In the genomic region with DNA sequence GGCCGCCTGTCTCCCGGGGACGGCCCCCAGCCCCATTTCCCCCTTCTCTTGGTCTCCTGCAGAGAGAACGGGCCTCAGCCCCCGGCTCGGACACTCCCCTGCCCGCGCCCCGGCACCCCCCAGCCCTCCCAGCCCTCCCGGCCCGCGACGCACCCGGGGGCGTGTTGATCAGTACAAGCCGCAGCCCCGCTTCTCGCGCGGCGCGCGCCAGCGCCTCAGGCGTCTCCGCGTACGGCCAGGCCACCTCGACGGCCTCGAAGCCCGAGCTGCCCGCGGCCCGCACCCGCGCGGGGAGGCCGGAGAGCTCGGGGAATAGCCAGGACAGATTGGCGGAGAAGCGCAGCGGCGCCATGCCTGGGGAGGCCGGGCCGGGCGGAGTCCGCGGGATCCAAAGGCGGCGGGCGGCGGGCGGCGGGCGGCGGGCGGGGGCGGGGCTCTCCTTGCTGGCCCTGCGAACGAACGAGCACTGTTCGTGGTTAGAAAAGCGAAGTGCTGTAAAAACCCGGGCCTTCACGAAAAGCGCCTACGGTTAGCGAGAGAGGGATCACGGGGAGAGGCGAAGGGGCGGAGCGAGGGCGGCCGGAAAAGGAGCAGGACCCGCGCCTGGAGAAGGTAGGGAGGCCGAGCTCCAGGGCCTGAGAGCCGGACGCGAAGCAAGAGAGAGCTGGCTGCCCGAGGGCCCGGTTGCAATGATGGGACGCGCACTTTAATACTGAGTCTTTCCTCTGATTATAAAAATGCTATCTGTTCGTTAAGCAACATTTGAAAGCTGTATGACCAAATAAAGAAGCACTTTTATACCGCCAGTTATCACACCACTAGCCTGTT, we compare ENCODE assay signal across 1 cellular context.
TF ChIP-seq lines count a peak whose summit lies in the region.

A gene with protein sequence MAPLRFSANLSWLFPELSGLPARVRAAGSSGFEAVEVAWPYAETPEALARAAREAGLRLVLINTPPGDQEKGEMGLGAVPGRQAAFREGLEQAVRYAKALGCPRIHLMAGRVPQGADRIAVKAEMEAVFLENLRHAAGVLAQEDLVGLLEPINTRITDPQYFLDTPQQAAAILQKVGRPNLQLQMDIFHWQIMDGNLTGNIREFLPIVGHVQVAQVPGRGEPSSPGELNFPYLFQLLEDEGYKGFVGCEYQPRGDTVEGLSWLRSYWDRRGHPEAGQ (minus strand): TSS at position 490 of the 828 bp plus-strand sequence. CDS start 138 bp downstream, at position 352.

TF ChIP-seq in GM12878, 131 proteins besides CTCF, POLR2A, EP300 and RAD21 (continued from another document and continues in another):
- TF ChIP-seq, protein P1, sequence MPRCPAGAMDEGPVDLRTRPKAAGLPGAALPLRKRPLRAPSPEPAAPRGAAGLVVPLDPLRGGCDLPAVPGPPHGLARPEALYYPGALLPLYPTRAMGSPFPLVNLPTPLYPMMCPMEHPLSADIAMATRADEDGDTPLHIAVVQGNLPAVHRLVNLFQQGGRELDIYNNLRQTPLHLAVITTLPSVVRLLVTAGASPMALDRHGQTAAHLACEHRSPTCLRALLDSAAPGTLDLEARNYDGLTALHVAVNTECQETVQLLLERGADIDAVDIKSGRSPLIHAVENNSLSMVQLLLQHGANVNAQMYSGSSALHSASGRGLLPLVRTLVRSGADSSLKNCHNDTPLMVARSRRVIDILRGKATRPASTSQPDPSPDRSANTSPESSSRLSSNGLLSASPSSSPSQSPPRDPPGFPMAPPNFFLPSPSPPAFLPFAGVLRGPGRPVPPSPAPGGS (IDR thresholded peaks at IDR 0.05; ENCODE audit: borderline replicate concordance, insufficient read depth, low read depth, low read length, poor library complexity, severe bottlenecking) = peak; percentile 17
- TF ChIP-seq SIN3A (IDR thresholded peaks at IDR 0.05; ENCODE audit: low read depth, low read length) (no peak), FOS (IDR thresholded peaks at IDR 0.05; ENCODE audit: borderline replicate concordance, extremely low read depth, insufficient read length) (no peak), YY1 (IDR thresholded peaks at IDR 0.05; ENCODE audit: low read depth, low read length) (0 out of 2 replicates have a peak, but pooled peaks have one; percentile 13), TARDBP (IDR thresholded peaks at IDR 0.05; ENCODE audit: borderline replicate concordance) (no peak), SUPT20H (IDR thresholded peaks at IDR 0.05; ENCODE audit: borderline replicate concordance, control insufficient read depth, low read depth, low read length) (no peak), NBN (IDR thresholded peaks at IDR 0.05) (no peak), PAX5 (IDR thresholded peaks at IDR 0.05; ENCODE audit: borderline replicate concordance, low read depth, low read length) (no peak), HDAC6 (IDR thresholded peaks at IDR 0.05; ENCODE audit: unreplicated experiment) (peak; percentile 21), DPF2 (IDR thresholded peaks at IDR 0.05) (0 out of 2 replicates have a peak, but pooled peaks have one; percentile 11), CREM (IDR thresholded peaks at IDR 0.05; ENCODE audit: low read depth) (no peak), GABPA (IDR thresholded peaks at IDR 0.05; ENCODE audit: low read depth) (no peak), JUNB (IDR thresholded peaks at IDR 0.05) (no peak), ZNF384 (IDR thresholded peaks at IDR 0.05; ENCODE audit: borderline replicate concordance, low read depth, low read length) (no peak), NR2C1 (IDR thresholded peaks at IDR 0.05) (no peak), CBX5 (IDR thresholded peaks at IDR 0.05; ENCODE audit: low read depth) (no peak), PML (IDR thresholded peaks at IDR 0.05; ENCODE audit: low read length) (0 out of 2 replicates have a peak, but pooled peaks have one; percentile 24), ASH2L (IDR thresholded peaks at IDR 0.05; ENCODE audit: borderline replicate concordance, low read depth) (no peak), SIX5 (IDR thresholded peaks at IDR 0.05; ENCODE audit: low read depth, low read length, severe bottlenecking) (no peak), SPI1 (IDR thresholded peaks at IDR 0.05; ENCODE audit: borderline replicate concordance, insufficient read depth, low read depth, low read length) (no peak), KLF5 (IDR thresholded peaks at IDR 0.05; ENCODE audit: partially characterized antibody) (no peak), CHD1 (IDR thresholded peaks at IDR 0.05; ENCODE audit: low read depth, low read length) (no peak), IKZF1 (conservative IDR thresholded peaks at IDR 0.05) (peak; percentile 34; the same call in 1 of the 2 replicates), WRNIP1 (IDR thresholded peaks at IDR 0.05; ENCODE audit: borderline replicate concordance, low read depth, low read length) (no peak), RAD51 (IDR thresholded peaks at IDR 0.05) (no peak), MYC (IDR thresholded peaks at IDR 0.05; ENCODE audit: insufficient read depth, insufficient read length, insufficient replicate concordance, low read length, severe bottlenecking) (no peak), ZNF622 (IDR thresholded peaks at IDR 0.05) (no peak), KAT2A (conservative IDR thresholded peaks at IDR 0.05; ENCODE audit: control insufficient read depth, low read depth, low read length) (no peak), BHLHE40 (IDR thresholded peaks at IDR 0.05; ENCODE audit: borderline replicate concordance in 1 of 2, low read depth in 2 of 2, low read length in 1 of 2) (0 out of 4 replicates have a peak, but pooled peaks of 1 of the 2 experiments have one; percentile 6), ZSCAN29 (IDR thresholded peaks at IDR 0.05) (peak; percentile 88), MXI1 (IDR thresholded peaks at IDR 0.05; ENCODE audit: low read depth, low read length) (0 out of 2 replicates have a peak, but pooled peaks have one; percentile 1), POLR2AphosphoS2 (IDR thresholded peaks at IDR 0.05; ENCODE audit: low read depth, low read length) (peak; percentile 68; the same call in 1 of the 2 replicates)
- TF ChIP-seq, protein P2, sequence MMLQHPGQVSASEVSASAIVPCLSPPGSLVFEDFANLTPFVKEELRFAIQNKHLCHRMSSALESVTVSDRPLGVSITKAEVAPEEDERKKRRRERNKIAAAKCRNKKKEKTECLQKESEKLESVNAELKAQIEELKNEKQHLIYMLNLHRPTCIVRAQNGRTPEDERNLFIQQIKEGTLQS (IDR thresholded peaks at IDR 0.05; ENCODE audit: borderline replicate concordance, extremely low read depth, low read depth, low read length) = no peak
- TF ChIP-seq, protein P3, sequence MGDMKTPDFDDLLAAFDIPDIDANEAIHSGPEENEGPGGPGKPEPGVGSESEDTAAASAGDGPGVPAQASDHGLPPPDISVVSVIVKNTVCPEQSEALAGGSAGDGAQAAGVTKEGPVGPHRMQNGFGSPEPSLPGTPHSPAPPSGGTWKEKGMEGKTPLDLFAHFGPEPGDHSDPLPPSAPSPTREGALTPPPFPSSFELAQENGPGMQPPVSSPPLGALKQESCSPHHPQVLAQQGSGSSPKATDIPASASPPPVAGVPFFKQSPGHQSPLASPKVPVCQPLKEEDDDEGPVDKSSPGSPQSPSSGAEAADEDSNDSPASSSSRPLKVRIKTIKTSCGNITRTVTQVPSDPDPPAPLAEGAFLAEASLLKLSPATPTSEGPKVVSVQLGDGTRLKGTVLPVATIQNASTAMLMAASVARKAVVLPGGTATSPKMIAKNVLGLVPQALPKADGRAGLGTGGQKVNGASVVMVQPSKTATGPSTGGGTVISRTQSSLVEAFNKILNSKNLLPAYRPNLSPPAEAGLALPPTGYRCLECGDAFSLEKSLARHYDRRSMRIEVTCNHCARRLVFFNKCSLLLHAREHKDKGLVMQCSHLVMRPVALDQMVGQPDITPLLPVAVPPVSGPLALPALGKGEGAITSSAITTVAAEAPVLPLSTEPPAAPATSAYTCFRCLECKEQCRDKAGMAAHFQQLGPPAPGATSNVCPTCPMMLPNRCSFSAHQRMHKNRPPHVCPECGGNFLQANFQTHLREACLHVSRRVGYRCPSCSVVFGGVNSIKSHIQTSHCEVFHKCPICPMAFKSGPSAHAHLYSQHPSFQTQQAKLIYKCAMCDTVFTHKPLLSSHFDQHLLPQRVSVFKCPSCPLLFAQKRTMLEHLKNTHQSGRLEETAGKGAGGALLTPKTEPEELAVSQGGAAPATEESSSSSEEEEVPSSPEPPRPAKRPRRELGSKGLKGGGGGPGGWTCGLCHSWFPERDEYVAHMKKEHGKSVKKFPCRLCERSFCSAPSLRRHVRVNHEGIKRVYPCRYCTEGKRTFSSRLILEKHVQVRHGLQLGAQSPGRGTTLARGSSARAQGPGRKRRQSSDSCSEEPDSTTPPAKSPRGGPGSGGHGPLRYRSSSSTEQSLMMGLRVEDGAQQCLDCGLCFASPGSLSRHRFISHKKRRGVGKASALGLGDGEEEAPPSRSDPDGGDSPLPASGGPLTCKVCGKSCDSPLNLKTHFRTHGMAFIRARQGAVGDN (IDR thresholded peaks at IDR 0.05) = 0 out of 2 replicates have a peak, but pooled peaks have one; percentile 39
- TF ChIP-seq, protein P4, sequence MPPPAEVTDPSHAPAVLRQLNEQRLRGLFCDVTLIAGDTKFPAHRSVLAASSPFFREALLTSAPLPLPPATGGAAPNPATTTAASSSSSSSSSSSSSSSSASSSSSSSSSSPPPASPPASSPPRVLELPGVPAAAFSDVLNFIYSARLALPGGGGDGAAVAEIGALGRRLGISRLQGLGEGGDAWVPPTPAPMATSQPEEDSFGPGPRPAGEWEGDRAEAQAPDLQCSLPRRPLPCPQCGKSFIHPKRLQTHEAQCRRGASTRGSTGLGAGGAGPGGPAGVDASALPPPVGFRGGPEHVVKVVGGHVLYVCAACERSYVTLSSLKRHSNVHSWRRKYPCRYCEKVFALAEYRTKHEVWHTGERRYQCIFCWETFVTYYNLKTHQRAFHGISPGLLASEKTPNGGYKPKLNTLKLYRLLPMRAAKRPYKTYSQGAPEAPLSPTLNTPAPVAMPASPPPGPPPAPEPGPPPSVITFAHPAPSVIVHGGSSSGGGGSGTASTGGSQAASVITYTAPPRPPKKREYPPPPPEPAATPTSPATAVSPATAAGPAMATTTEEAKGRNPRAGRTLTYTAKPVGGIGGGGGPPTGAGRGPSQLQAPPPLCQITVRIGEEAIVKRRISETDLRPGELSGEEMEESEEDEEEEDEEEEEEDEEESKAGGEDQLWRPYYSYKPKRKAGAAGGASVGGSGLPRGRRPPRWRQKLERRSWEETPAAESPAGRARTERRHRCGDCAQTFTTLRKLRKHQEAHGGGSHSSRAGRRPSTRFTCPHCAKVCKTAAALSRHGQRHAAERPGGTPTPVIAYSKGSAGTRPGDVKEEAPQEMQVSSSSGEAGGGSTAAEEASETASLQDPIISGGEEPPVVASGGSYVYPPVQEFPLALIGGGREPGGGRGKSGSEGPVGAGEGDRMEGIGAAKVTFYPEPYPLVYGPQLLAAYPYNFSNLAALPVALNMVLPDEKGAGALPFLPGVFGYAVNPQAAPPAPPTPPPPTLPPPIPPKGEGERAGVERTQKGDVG (CRISPR knock-in tag; IDR thresholded peaks at IDR 0.05) = no peak
- TF ChIP-seq, protein P5, sequence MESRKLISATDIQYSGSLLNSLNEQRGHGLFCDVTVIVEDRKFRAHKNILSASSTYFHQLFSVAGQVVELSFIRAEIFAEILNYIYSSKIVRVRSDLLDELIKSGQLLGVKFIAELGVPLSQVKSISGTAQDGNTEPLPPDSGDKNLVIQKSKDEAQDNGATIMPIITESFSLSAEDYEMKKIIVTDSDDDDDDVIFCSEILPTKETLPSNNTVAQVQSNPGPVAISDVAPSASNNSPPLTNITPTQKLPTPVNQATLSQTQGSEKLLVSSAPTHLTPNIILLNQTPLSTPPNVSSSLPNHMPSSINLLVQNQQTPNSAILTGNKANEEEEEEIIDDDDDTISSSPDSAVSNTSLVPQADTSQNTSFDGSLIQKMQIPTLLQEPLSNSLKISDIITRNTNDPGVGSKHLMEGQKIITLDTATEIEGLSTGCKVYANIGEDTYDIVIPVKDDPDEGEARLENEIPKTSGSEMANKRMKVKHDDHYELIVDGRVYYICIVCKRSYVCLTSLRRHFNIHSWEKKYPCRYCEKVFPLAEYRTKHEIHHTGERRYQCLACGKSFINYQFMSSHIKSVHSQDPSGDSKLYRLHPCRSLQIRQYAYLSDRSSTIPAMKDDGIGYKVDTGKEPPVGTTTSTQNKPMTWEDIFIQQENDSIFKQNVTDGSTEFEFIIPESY (IDR thresholded peaks at IDR 0.05) = no peak
- TF ChIP-seq, protein P6, sequence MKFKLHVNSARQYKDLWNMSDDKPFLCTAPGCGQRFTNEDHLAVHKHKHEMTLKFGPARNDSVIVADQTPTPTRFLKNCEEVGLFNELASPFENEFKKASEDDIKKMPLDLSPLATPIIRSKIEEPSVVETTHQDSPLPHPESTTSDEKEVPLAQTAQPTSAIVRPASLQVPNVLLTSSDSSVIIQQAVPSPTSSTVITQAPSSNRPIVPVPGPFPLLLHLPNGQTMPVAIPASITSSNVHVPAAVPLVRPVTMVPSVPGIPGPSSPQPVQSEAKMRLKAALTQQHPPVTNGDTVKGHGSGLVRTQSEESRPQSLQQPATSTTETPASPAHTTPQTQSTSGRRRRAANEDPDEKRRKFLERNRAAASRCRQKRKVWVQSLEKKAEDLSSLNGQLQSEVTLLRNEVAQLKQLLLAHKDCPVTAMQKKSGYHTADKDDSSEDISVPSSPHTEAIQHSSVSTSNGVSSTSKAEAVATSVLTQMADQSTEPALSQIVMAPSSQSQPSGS (IDR thresholded peaks at IDR 0.05; ENCODE audit: low read length) = no peak
- TF ChIP-seq, protein P7, sequence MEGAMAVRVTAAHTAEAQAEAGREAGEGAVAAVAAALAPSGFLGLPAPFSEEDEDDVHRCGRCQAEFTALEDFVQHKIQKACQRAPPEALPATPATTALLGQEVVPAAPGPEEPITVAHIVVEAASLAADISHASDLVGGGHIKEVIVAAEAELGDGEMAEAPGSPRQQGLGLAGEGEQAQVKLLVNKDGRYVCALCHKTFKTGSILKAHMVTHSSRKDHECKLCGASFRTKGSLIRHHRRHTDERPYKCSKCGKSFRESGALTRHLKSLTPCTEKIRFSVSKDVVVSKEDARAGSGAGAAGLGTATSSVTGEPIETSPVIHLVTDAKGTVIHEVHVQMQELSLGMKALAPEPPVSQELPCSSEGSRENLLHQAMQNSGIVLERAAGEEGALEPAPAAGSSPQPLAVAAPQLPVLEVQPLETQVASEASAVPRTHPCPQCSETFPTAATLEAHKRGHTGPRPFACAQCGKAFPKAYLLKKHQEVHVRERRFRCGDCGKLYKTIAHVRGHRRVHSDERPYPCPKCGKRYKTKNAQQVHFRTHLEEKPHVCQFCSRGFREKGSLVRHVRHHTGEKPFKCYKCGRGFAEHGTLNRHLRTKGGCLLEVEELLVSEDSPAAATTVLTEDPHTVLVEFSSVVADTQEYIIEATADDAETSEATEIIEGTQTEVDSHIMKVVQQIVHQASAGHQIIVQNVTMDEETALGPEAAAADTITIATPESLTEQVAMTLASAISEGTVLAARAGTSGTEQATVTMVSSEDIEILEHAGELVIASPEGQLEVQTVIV (IDR thresholded peaks at IDR 0.05; ENCODE audit: borderline replicate concordance, partially characterized antibody) = peak; percentile 25
- TF ChIP-seq, protein P8, sequence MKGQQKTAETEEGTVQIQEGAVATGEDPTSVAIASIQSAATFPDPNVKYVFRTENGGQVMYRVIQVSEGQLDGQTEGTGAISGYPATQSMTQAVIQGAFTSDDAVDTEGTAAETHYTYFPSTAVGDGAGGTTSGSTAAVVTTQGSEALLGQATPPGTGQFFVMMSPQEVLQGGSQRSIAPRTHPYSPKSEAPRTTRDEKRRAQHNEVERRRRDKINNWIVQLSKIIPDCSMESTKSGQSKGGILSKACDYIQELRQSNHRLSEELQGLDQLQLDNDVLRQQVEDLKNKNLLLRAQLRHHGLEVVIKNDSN (IDR thresholded peaks at IDR 0.05; ENCODE audit: borderline replicate concordance, extremely low read length, insufficient read depth, low read depth, low read length) = peak; percentile 20
